Comparison of ENCODE assay signal across 8 cellular contexts in genomic region chr16:46743232-46743719, GRCh38. TPM values are rescaled to one million over a fixed set of nuclear protein-coding genes. Genes with fewer than 3 reads are reported as not detected.
DNase-seq lines count a peak whose midpoint lies in the region; ATAC-seq and TF ChIP-seq lines count a peak whose summit lies in the region.

No MANE protein-coding gene starts in this region.

- TF ChIP-seq CTCF in osteoblast (IDR thresholded peaks at IDR 0.05; ENCODE audit: extremely low read depth, low read depth, low read length) (no peak), MM.1S (IDR thresholded peaks at IDR 0.05; ENCODE audit: low read length) (no peak)

- H3K4me2 ChIP-seq in osteoblast (ENCODE audit: insufficient read depth, low read length): peak overlapping the region; percentile 15
- no peak overlapping the region for H3K4me2 ChIP-seq in MM.1S (ENCODE audit: low read depth, low read length)

- H3K27ac ChIP-seq in osteoblast (ENCODE audit: low read depth, low read length) (no peak overlapping the region), MM.1S (ENCODE audit: low read length) (no peak overlapping the region)

- no peak overlapping the region for H3K9ac ChIP-seq in MM.1S (ENCODE audit: low read length)

- H3K9me3 ChIP-seq in osteoblast (ENCODE audit: low read depth, low read length): no peaks in the 10 kb centered on the region
- H3K9me3 ChIP-seq in MM.1S (replicated peaks; ENCODE audit: insufficient read depth, low read length): no peaks in the 10 kb centered on the region

- DNase-seq in AG08396 (ENCODE audit: low spot score) (peak; percentile 70), NCI-H510A treated with DMSO at 0.1 percent for 48 hours (lab: John Stamatoyannopoulos, UW) (peak; percentile 62), erythroblast (lab: John Stamatoyannopoulos, UW) (peak; percentile 22 to 26), osteoblast (ENCODE audit: insufficient read length, low spot score, missing footprints) (peak; percentile 63), NCI-H2107 (lab: John Stamatoyannopoulos, UW) (no peak), HPDE6-E6E7 (ENCODE audit: extremely low spot score) (no peak), MM.1S (no peak)

- TF ChIP-seq POLR2A in erythroblast (IDR thresholded peaks at IDR 0.05; ENCODE audit: low read length): no peak

- H4K20me1 ChIP-seq in osteoblast (ENCODE audit: insufficient read depth, low read length): no peaks in the 10 kb centered on the region
- no peaks in the 10 kb centered on the region for H4K20me1 ChIP-seq in MM.1S (ENCODE audit: insufficient read depth, low read length)

- no peaks in the 10 kb centered on the region for H3K9me2 ChIP-seq in MM.1S (replicated peaks; ENCODE audit: insufficient read depth, low read length)

- no peaks in the 10 kb centered on the region for H3K36me3 ChIP-seq in osteoblast (ENCODE audit: insufficient read depth, low read length)
- H3K36me3 ChIP-seq in MM.1S (replicated peaks; ENCODE audit: insufficient read depth, low read length): no peaks in the 10 kb centered on the region

- H3K4me1 ChIP-seq in osteoblast (ENCODE audit: insufficient read depth, low read length) (no peaks in the 10 kb centered on the region), MM.1S (ENCODE audit: low read length) (0 out of 2 replicates have a peak, but pooled peaks cover 3% of the 10 kb centered on the region)

- no peaks in the 10 kb centered on the region for H3K27me3 ChIP-seq in osteoblast (ENCODE audit: insufficient read depth, low read length)
- H3K27me3 ChIP-seq in MM.1S (replicated peaks; ENCODE audit: insufficient read depth, low read length): no peaks in the 10 kb centered on the region

- no peaks in the 10 kb centered on the region for H3F3A ChIP-seq in MM.1S (ENCODE audit: insufficient read depth, low read length)

- H2AFZ ChIP-seq in osteoblast (ENCODE audit: low read length) (peak overlapping the region; percentile 22), MM.1S (ENCODE audit: low read length) (no peak overlapping the region)

- H3K79me2 ChIP-seq in osteoblast (ENCODE audit: insufficient read depth, low read length) (no peaks in the 10 kb centered on the region), MM.1S (ENCODE audit: low read length) (no peaks in the 10 kb centered on the region)

- H3K4me3 ChIP-seq in osteoblast (ENCODE audit: insufficient read depth, low read length): no peak overlapping the region
- H3K4me3 ChIP-seq in MM.1S (ENCODE audit: low read length): no peak overlapping the region

- peak; percentile 73 for ATAC-seq in GM19351 (IDR thresholded peaks at IDR 0.05; ENCODE audit: unreplicated experiment)

RNA-seq across cellular contexts. Expression of gene MYLK3, which starts 4.9 kb away (rescaled TPM):
- total RNA-seq in osteoblast: under 0.01 and 0.29 TPM in 2 replicates

RNA-seq across cellular contexts. Expression of gene ORC6, which starts 53.8 kb away (rescaled TPM):
- total RNA-seq in osteoblast: 2.7 and 4.0 TPM in 2 replicates

RNA-seq across cellular contexts. Expression of gene VPS35, which starts 54.3 kb away (rescaled TPM):
- total RNA-seq in osteoblast: 154 and 159 TPM in 2 replicates

Comparison
In these comparisons a context has a peak if more than half of its experiments do, and no peak if none do; other contexts are left out.
1. DNase-seq: peak in AG08396 (single experiment), NCI-H510A treated with DMSO at 0.1 percent for 48 hours (single experiment), erythroblast (2 of 2) and osteoblast (single experiment); none in NCI-H2107 (single experiment), HPDE6-E6E7 (single experiment) and MM.1S (single experiment).